In the genomic region with DNA sequence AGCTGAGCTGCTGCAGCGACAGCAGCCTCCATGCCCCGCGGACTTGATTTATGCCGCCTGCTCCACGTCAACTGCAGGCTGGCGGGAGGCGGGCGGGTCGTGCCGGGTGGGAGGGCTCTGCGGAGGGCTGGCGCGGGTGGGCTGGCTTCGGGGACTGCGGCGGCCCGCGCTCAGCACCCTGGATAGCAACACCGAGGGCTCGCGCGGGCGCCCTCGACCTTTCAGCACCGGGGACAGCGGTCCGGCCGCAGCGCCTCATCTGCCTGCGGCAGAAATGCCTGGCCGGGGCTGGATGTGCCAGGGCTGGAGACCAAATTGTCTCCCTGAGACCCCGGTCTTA, we compare ENCODE assay signal across 9 cellular contexts. TPM values are rescaled to one million over a fixed set of nuclear protein-coding genes. Genes with fewer than 3 reads are reported as not detected.
A peak's percentile ranks its signal among the peaks of the same experiment; 100 is the strongest.
DNase-seq lines count a peak whose midpoint lies in the region; ATAC-seq, FAIRE-seq and TF ChIP-seq lines count a peak whose summit lies in the region.
"Had no signal": no experiment of that assay in that cellular context is flagged by ENCODE, and none has a peak within 500 bp of the region (broad histone marks: within the 10 kb centered on the region; RNA-seq: fewer than 3 reads in every experiment).

No MANE protein-coding gene starts in this region.

- TF ChIP-seq CTCF in HepG2 (CRISPR knock-in tag; IDR thresholded peaks at IDR 0.05): no peak

- ATAC-seq in HG03095 (IDR thresholded peaks at IDR 0.05; ENCODE audit: unreplicated experiment) (peak; percentile 76), HepG2 (peak; percentile 80), HG02588 (IDR thresholded peaks at IDR 0.05; ENCODE audit: unreplicated experiment) (no peak)

- intact Hi-C loops in HepG2 (cut with micrococcal nuclease; ENCODE audit: unreplicated experiment): no loop called here

- no peak overlapping the region for H3K4me2 ChIP-seq in HepG2 (ENCODE audit: low read depth, low read length)

- peak; percentile 21; the same call in 1 of the 2 replicates for TF ChIP-seq RAD21 in HepG2 (CRISPR knock-in tag; IDR thresholded peaks at IDR 0.05)

- no peaks in the 10 kb centered on the region for H3K9me3 ChIP-seq in HepG2 (ENCODE audit: low read length)

- POLR2A ChIA-PET in HepG2 (lab: Yijun Ruan, JAX): no interaction called here

- H3K79me2 ChIP-seq in HepG2 (ENCODE audit: insufficient read depth, low read length): no peaks in the 10 kb centered on the region

- 0 out of 5 replicates have a peak, but pooled peaks cover 0 to 1% of the 10 kb centered on the region in 2 experiments for H3K27me3 ChIP-seq in HepG2 (ENCODE audit: control insufficient read depth in 1 of 2, insufficient read depth in 2 of 2, low read length in 2 of 2)

- no TSS peak for BruUV-seq in HepG2 (replicated peaks; lab: Mats Ljungman, UMichigan)

- TF ChIP-seq POLR2A in GM12891 (IDR thresholded peaks at IDR 0.05; ENCODE audit: low read depth, low read length) (no peak), HepG2 (IDR thresholded peaks at IDR 0.05; ENCODE audit: insufficient read depth in 1 of 2, low read depth in 2 of 2, low read length in 2 of 2) (no peak)

- no peaks in the 10 kb centered on the region; the same call in 1 of the 2 replicates for H4K20me1 ChIP-seq in HepG2 (ENCODE audit: insufficient read depth, low read length)

- H3K9ac ChIP-seq in HepG2 (ENCODE audit: insufficient read depth, low read depth, low read length): no peak overlapping the region

- 65% methylated on average over 32 of the region's 32 CpGs for WGBS in HepG2 (ENCODE audit: low lambda C conversion rate)

- no peak overlapping the region for H2AFZ ChIP-seq in HepG2 (ENCODE audit: low read length)

- in situ Hi-C loops in HepG2 (cut with HindIII; ENCODE audit: extremely low pct_ligation_motif_present, low pct_unique_long_range_greater_than_20kb): no loop called here

- H3K27ac ChIP-seq in HepG2 (ENCODE audit: extremely low read length, insufficient read depth, low read length): no peak overlapping the region

- CTCF ChIA-PET in HepG2 (lab: Yijun Ruan, JAX; ENCODE audit: low intra/inter-chr PET ratio, low total read pairs): no interaction called here

- H3K4me1 ChIP-seq in HepG2 (ENCODE audit: insufficient read depth, low read length): no peaks in the 10 kb centered on the region

- peak; percentile 48 for DNase-seq in GM12891 (ENCODE audit: insufficient read length, low spot score)
- DNase-seq in NCI-H446 treated with DMSO at 0.1 percent for 48 hours (lab: John Stamatoyannopoulos, UW): peak; percentile 58
- peak; percentile 53 for DNase-seq in activated CD4-positive, alpha-beta T cell treated with anti-CD3 and anti-CD28 coated beads, Interleukin-2, amount 50 U/mL, for 1 hour
- peak; percentile 17 to 71 for DNase-seq in dermis microvascular lymphatic vessel endothelial cell (ENCODE audit: low read depth in 2 of 2)
- DNase-seq in HepG2 (ENCODE audit: low spot score): no peak
- peak; percentile 15 for DNase-seq in stimulated activated CD8-positive, alpha-beta memory T cell treated with anti-CD3 and anti-CD28 coated beads, Interleukin-12 subunit alpha, Interleukin-12 subunit beta, amount 100 ng/mL, for 1 hour (ENCODE audit: low read depth)

- TF ChIP-seq EP300 in HepG2 (IDR thresholded peaks at IDR 0.05; ENCODE audit: low read depth in 2 of 2, low read length in 2 of 2) (no peak), HepG2 (CRISPR knock-in tag; IDR thresholded peaks at IDR 0.05; ENCODE audit: borderline replicate concordance) (peak; percentile 57; the same call in 1 of the 2 replicates)

- H3K36me3 ChIP-seq in HepG2 (replicated peaks in 1 of 2; ENCODE audit: control insufficient read depth in 1 of 2, insufficient read depth in 2 of 2, low read length in 2 of 2): no peaks in the 10 kb centered on the region

- no peak overlapping the region for H3K4me3 ChIP-seq in HepG2 (replicated peaks in 1 of 3; ENCODE audit: insufficient read depth in 1 of 3, low read depth in 2 of 3, low read length in 3 of 3)

- FAIRE-seq in GM12891 (lab: Jason Lieb, UNC) (no peak), HepG2 (lab: Jason Lieb, UNC) (no peak)
- FAIRE-seq: TTC549 had no signal

TF ChIP-seq in GM12891, 5 proteins besides CTCF, POLR2A, EP300 and RAD21:
- TF ChIP-seq POU2F2 (IDR thresholded peaks at IDR 0.05; ENCODE audit: low read depth, low read length): no peak
- no peak for TF ChIP-seq TAF1 (IDR thresholded peaks at IDR 0.05; ENCODE audit: low read depth, low read length)
- TF ChIP-seq PAX5 (IDR thresholded peaks at IDR 0.05; ENCODE audit: insufficient read depth, low read length, severe bottlenecking): no peak
- no peak for TF ChIP-seq SPI1 (IDR thresholded peaks at IDR 0.05; ENCODE audit: low read depth, low read length)
- TF ChIP-seq POLR2AphosphoS5 (IDR thresholded peaks at IDR 0.05; ENCODE audit: low read depth, low read length): no peak

TF ChIP-seq in HepG2, 621 proteins besides CTCF, POLR2A, EP300 and RAD21 (continues in another document):
- TF ChIP-seq, protein P1, sequence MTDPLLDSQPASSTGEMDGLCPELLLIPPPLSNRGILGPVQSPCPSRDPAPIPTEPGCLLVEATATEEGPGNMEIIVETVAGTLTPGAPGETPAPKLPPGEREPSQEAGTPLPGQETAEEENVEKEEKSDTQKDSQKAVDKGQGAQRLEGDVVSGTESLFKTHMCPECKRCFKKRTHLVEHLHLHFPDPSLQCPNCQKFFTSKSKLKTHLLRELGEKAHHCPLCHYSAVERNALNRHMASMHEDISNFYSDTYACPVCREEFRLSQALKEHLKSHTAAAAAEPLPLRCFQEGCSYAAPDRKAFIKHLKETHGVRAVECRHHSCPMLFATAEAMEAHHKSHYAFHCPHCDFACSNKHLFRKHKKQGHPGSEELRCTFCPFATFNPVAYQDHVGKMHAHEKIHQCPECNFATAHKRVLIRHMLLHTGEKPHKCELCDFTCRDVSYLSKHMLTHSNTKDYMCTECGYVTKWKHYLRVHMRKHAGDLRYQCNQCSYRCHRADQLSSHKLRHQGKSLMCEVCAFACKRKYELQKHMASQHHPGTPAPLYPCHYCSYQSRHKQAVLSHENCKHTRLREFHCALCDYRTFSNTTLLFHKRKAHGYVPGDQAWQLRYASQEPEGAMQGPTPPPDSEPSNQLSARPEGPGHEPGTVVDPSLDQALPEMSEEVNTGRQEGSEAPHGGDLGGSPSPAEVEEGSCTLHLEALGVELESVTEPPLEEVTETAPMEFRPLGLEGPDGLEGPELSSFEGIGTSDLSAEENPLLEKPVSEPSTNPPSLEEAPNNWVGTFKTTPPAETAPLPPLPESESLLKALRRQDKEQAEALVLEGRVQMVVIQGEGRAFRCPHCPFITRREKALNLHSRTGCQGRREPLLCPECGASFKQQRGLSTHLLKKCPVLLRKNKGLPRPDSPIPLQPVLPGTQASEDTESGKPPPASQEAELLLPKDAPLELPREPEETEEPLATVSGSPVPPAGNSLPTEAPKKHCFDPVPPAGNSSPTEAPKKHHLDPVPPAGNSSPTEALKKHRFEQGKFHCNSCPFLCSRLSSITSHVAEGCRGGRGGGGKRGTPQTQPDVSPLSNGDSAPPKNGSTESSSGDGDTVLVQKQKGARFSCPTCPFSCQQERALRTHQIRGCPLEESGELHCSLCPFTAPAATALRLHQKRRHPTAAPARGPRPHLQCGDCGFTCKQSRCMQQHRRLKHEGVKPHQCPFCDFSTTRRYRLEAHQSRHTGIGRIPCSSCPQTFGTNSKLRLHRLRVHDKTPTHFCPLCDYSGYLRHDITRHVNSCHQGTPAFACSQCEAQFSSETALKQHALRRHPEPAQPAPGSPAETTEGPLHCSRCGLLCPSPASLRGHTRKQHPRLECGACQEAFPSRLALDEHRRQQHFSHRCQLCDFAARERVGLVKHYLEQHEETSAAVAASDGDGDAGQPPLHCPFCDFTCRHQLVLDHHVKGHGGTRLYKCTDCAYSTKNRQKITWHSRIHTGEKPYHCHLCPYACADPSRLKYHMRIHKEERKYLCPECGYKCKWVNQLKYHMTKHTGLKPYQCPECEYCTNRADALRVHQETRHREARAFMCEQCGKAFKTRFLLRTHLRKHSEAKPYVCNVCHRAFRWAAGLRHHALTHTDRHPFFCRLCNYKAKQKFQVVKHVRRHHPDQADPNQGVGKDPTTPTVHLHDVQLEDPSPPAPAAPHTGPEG (CRISPR knock-in tag; IDR thresholded peaks at IDR 0.05): peak; percentile 97
- TF ChIP-seq YEATS4 (CRISPR knock-in tag; IDR thresholded peaks at IDR 0.05; ENCODE audit: borderline replicate concordance) (peak; percentile 90), KAT8 (CRISPR knock-in tag; IDR thresholded peaks at IDR 0.05) (peak; percentile 88), ZNF354B (CRISPR knock-in tag; IDR thresholded peaks at IDR 0.05) (peak; percentile 97), ZBTB20 (CRISPR knock-in tag; IDR thresholded peaks at IDR 0.05; ENCODE audit: borderline replicate concordance, low read depth) (peak; percentile 98), ZNF614 (CRISPR knock-in tag; IDR thresholded peaks at IDR 0.05; ENCODE audit: borderline replicate concordance) (peak; percentile 96), PCBP2 (optimal IDR thresholded peaks at IDR 0.05; ENCODE audit: low read depth, low read length, poor library complexity, severe bottlenecking) (no peak)

RNA-seq across cellular contexts. Expression of a gene that starts 0.8 kb away (rescaled TPM):
- polyA plus RNA-seq in GM12891 (2012; ENCODE audit: low read depth, missing spikeins): not detected
- total RNA-seq in dermis microvascular lymphatic vessel endothelial cell: under 0.01 TPM in 1 of 2 replicates, not detected in the other
- not detected in 2 replicates for total RNA-seq in HepG2 (2016; rRNA removed; fragmentation: Illumina TruSeq; extraction: Trizol)
- total RNA-seq in HepG2 (2016; cell fraction: cytosol; rRNA removed; fragmentation: Illumina TruSeq; extraction: Trizol; ENCODE audit: low read depth): not detected in 2 replicates
- not detected in 2 replicates for total RNA-seq in HepG2 (2016; cell fraction: insoluble cytoplasmic fraction; rRNA removed; fragmentation: Illumina TruSeq; extraction: Trizol)
- not detected in 2 replicates for total RNA-seq in HepG2 (2016; cell fraction: membrane; rRNA removed; fragmentation: Illumina TruSeq; extraction: Trizol)
- total RNA-seq in HepG2 (2016; cell fraction: nucleus; rRNA removed; fragmentation: Illumina TruSeq; extraction: Trizol): not detected in 2 replicates
- polyA plus RNA-seq in HepG2 (2011; rRNA removed): not detected in 2 replicates
- not detected in 2 replicates for polyA plus RNA-seq in HepG2 (2011; cell fraction: cytosol; rRNA removed)
- polyA plus RNA-seq in HepG2 (2011; cell fraction: nucleus; rRNA removed): not detected in 2 replicates
- polyA plus RNA-seq in HepG2 (2012): 0.15 TPM in 1 of 2 replicates, not detected in the other
- polyA plus RNA-seq in HepG2 (2016; cell fraction: cytosol; fragmentation: Illumina TruSeq; extraction: Trizol; ENCODE audit: low read depth): not detected in 2 replicates
- polyA plus RNA-seq in HepG2 (2016; cell fraction: insoluble cytoplasmic fraction; fragmentation: Illumina TruSeq; extraction: Trizol; ENCODE audit: low read depth): not detected in 2 replicates
- not detected in 2 replicates for polyA plus RNA-seq in HepG2 (2016; cell fraction: membrane; fragmentation: Illumina TruSeq; extraction: Trizol; ENCODE audit: low read depth)
- polyA plus RNA-seq in HepG2 (2016; cell fraction: nucleus; fragmentation: Illumina TruSeq; extraction: Trizol; ENCODE audit: insufficient read depth, low read depth): not detected in 2 replicates
- 8.1 TPM in 1 of 2 replicates, not detected in the other for polyA minus RNA-seq in HepG2 (2011; rRNA and poly(A)+ RNA removed; ENCODE audit: low replicate concordance)
- not detected in 2 replicates for polyA minus RNA-seq in HepG2 (2011; cell fraction: cytosol; rRNA and poly(A)+ RNA removed)
- not detected in 2 replicates for polyA minus RNA-seq in HepG2 (2011; cell fraction: nucleus; rRNA and poly(A)+ RNA removed)
